ENCODE assay signal across 22 cellular contexts in genomic region chr5:156120777-156121176, GRCh38.
DNase-seq lines count a peak whose midpoint lies in the region; TF ChIP-seq lines count a peak whose summit lies in the region.
"Had no signal": no experiment of that assay in that cellular context is flagged by ENCODE, and none has a peak within 500 bp of the region (broad histone marks: within the 10 kb centered on the region; RNA-seq: fewer than 3 reads in every experiment).

No MANE protein-coding gene starts in this region.

- WGBS in mammary epithelial cell (ENCODE audit: low coverage, missing lambda C conversion rate), result 4% methylated on average over 4 of the region's 4 CpGs

- H4K20me1 ChIP-seq in mammary epithelial cell (ENCODE audit: insufficient read depth, low read length), result no peaks in the 10 kb centered on the region

- no peak overlapping the region for H3K4me2 ChIP-seq in mammary epithelial cell (ENCODE audit: insufficient read depth, low read depth, low read length)
- H3K4me2 ChIP-seq: KMS-11 had no signal

- H3K4me3 ChIP-seq in adipocyte (ENCODE audit: low read length), result no peak overlapping the region
- H3K4me3 ChIP-seq in mammary epithelial cell (replicated peaks in 1 of 3; ENCODE audit: insufficient read depth in 1 of 3, low read depth in 2 of 3, low read length in 3 of 3), result no peak overlapping the region
- H3K4me3 ChIP-seq: Peyer's patch, transverse colon had no signal

- no peaks in the 10 kb centered on the region for H3K36me3 Mint-ChIP-seq in mesothelial cell of epicardium
- H3K36me3 Mint-ChIP-seq: CD4-positive, alpha-beta memory T cell; stimulated activated naive B cell treated with anti-CD40 and anti-IgM and Interleukin-4, amounts not matched to agents 10 μg/mL and 1 μg/mL and 100 μg/mL, for 72 hours had no signal

- no peaks in the 10 kb centered on the region for H3K27me3 ChIP-seq in adipocyte (replicated peaks; ENCODE audit: control insufficient read depth, insufficient read depth, low read length)
- H3K27me3 ChIP-seq in mammary epithelial cell (ENCODE audit: insufficient read depth, low read length), result no peaks in the 10 kb centered on the region
- H3K27me3 ChIP-seq: Peyer's patch, transverse colon had no signal

- H3K4me1 Mint-ChIP-seq in mesothelial cell of epicardium, result peaks cover 3% of the 10 kb centered on the region
- H3K4me1 Mint-ChIP-seq: activated CD4-positive, alpha-beta T cell treated with anti-CD3 and anti-CD28 coated beads, Interleukin-2, amount 10 ng/mL, durations not matched to agents 24 days and 14 days; CD4-positive, alpha-beta memory T cell; neural crest cell; stimulated activated naive B cell treated with anti-CD40 and anti-IgM and Interleukin-4, amounts not matched to agents 10 μg/mL and 1 μg/mL and 100 μg/mL, for 72 hours had no signal

- H3K79me2 ChIP-seq in mammary epithelial cell (ENCODE audit: insufficient read depth, low read length), result no peaks in the 10 kb centered on the region

- DNase-seq in AG08396 (ENCODE audit: low spot score), result peak; percentile 8
- peak; percentile 63 for DNase-seq in HT1080 (ENCODE audit: low read depth)
- DNase-seq in adipocyte (ENCODE audit: low read depth), result peak; percentile 66
- DNase-seq in mesothelial cell of epicardium (ENCODE audit: low spot score in 2 of 2, unreplicated experiment in 2 of 2), result no peak
- no peak for DNase-seq in mammary epithelial cell
- DNase-seq in GM13976 (ENCODE audit: low spot score), result no peak
- DNase-seq in putamen (ENCODE audit: low spot score), result no peak
- no peak for DNase-seq in stimulated activated naive CD4-positive, alpha-beta T cell treated with Interleukin-2 at 50 U/mL for 16 hours (lab: John Stamatoyannopoulos, UW)
- DNase-seq: activated CD4-positive, alpha-beta T cell treated with anti-CD3 and anti-CD28 coated beads, Interleukin-2, amount 10 ng/mL, durations not matched to agents 24 days and 14 days; activated CD8-positive, alpha-beta memory T cell treated with anti-CD3 and anti-CD28 coated beads, Interleukin-2, amount 50 U/mL, for 48 hours; CD4-positive, alpha-beta memory T cell; DND-41; effector memory CD4-positive, alpha-beta T cell; GOT3; NCI-H1092; NCI-H2107; Peyer's patch; stimulated activated CD4-positive, alpha-beta T cell treated with anti-CD3 and anti-CD28 coated beads, Interleukin-15, amount 100 ng/mL, for 24 hours; stimulated activated naive B cell treated with anti-CD40 and anti-IgM and Interleukin-4, amounts not matched to agents 10 μg/mL and 1 μg/mL and 100 μg/mL, for 72 hours; transverse colon had no signal

- dilution Hi-C loops in mammary epithelial cell (cut with HindIII; ENCODE audit: low sequenced_read_pairs), result no loop called here

- peak overlapping the region; percentile 64 for H3K27ac Mint-ChIP-seq in mesothelial cell of epicardium
- H3K27ac Mint-ChIP-seq: activated CD4-positive, alpha-beta T cell treated with anti-CD3 and anti-CD28 coated beads, Interleukin-2, amount 10 ng/mL, durations not matched to agents 24 days and 14 days; CD4-positive, alpha-beta memory T cell; stimulated activated naive B cell treated with anti-CD40 and anti-IgM and Interleukin-4, amounts not matched to agents 10 μg/mL and 1 μg/mL and 100 μg/mL, for 72 hours had no signal

- no peaks in the 10 kb centered on the region for H3K9me3 Mint-ChIP-seq in mesothelial cell of epicardium
- H3K9me3 Mint-ChIP-seq: activated CD4-positive, alpha-beta T cell treated with anti-CD3 and anti-CD28 coated beads, Interleukin-2, amount 10 ng/mL, durations not matched to agents 24 days and 14 days; neural crest cell; stimulated activated naive B cell treated with anti-CD40 and anti-IgM and Interleukin-4, amounts not matched to agents 10 μg/mL and 1 μg/mL and 100 μg/mL, for 72 hours had no signal

- H3K36me3 ChIP-seq in adipocyte (ENCODE audit: control insufficient read depth, insufficient read depth, low read length, severe bottlenecking) (no peaks in the 10 kb centered on the region), mammary epithelial cell (ENCODE audit: insufficient read depth, low read length) (no peaks in the 10 kb centered on the region)
- H3K36me3 ChIP-seq: Peyer's patch, transverse colon had no signal

- H3K4me1 ChIP-seq in adipocyte (ENCODE audit: control insufficient read depth, insufficient read depth, low read length) (no peaks in the 10 kb centered on the region), mammary epithelial cell (ENCODE audit: insufficient read depth, low read length) (no peaks in the 10 kb centered on the region)
- H3K4me1 ChIP-seq: Peyer's patch, transverse colon had no signal

- in situ Hi-C loops in mammary epithelial cell (cut with MboI; ENCODE audit: low sequenced_read_pairs in 2 of 2) (no loop called here), GM13976 (cut with MboI; ENCODE audit: low sequenced_read_pairs, unreplicated experiment) (no loop called here)

- H2AFZ ChIP-seq in mammary epithelial cell (ENCODE audit: low read depth, low read length), result no peak overlapping the region

- no peak overlapping the region for H3K9ac ChIP-seq in adipocyte (ENCODE audit: low read length)
- no peak overlapping the region for H3K9ac ChIP-seq in mammary epithelial cell (ENCODE audit: insufficient read depth, low read length)
- H3K9ac ChIP-seq: KMS-11 had no signal

- no peak overlapping the region for H3K27ac ChIP-seq in mammary epithelial cell (ENCODE audit: insufficient read depth, low read depth, low read length)
- H3K27ac ChIP-seq: KMS-11, Peyer's patch, transverse colon had no signal

- no peak overlapping the region for H3K4me3 Mint-ChIP-seq in mesothelial cell of epicardium
- H3K4me3 Mint-ChIP-seq: activated CD4-positive, alpha-beta T cell treated with anti-CD3 and anti-CD28 coated beads, Interleukin-2, amount 10 ng/mL, durations not matched to agents 24 days and 14 days; CD4-positive, alpha-beta memory T cell; neural crest cell; stimulated activated naive B cell treated with anti-CD40 and anti-IgM and Interleukin-4, amounts not matched to agents 10 μg/mL and 1 μg/mL and 100 μg/mL, for 72 hours had no signal

- CTCF ChIA-PET in mammary epithelial cell (lab: Charles Lee; ENCODE audit: low non-redundant PET), result no interaction called here

- peaks cover 5% of the 10 kb centered on the region for H3K27me3 Mint-ChIP-seq in mesothelial cell of epicardium (ENCODE audit: low read depth)

- no TSS peak for BruUV-seq in mammary epithelial cell (replicated peaks; lab: Mats Ljungman, UMichigan)

- no peaks in the 10 kb centered on the region for H3K9me3 ChIP-seq in adipocyte (ENCODE audit: control insufficient read depth, low read length)
- H3K9me3 ChIP-seq in mammary epithelial cell (replicated peaks; ENCODE audit: insufficient read depth, low read length), result peaks cover 3% of the 10 kb centered on the region
- H3K9me3 ChIP-seq: Peyer's patch, transverse colon had no signal

- TF ChIP-seq CTCF in mesothelial cell of epicardium (IDR thresholded peaks at IDR 0.05; ENCODE audit: unreplicated experiment) (no peak), mammary epithelial cell (conservative IDR thresholded peaks at IDR 0.05 in 1 of 2, IDR thresholded peaks at IDR 0.05 in 1 of 2; ENCODE audit: extremely low read depth in 1 of 2, insufficient read depth in 1 of 2, low read depth in 1 of 2, low read length in 2 of 2) (no peak), GM13976 (IDR thresholded peaks at IDR 0.05; ENCODE audit: borderline replicate concordance, control extremely low read depth, extremely low read depth, insufficient read depth, missing control alignments) (no peak)

- intact Hi-C loops in mammary epithelial cell (cut with micrococcal nuclease), result no loop called here

Comparison
In these comparisons a context has a peak if more than half of its experiments do, and no peak if none do; other contexts are left out.
1. DNase-seq: peak in AG08396 (single experiment), HT1080 (single experiment) and adipocyte (single experiment); none in mesothelial cell of epicardium (0 of 2), mammary epithelial cell (single experiment), GM13976 (single experiment), putamen (single experiment) and stimulated activated naive CD4-positive, alpha-beta T cell treated with Interleukin-2 at 50 U/mL for 16 hours (single experiment).